In genomic region chr16:3197694-3198333, GRCh38 we compare ENCODE assay signal across 13 cellular contexts. TPM values are rescaled to one million over a fixed set of nuclear protein-coding genes. Genes with fewer than 3 reads are reported as not detected.
"Had no signal": no experiment of that assay in that cellular context is flagged by ENCODE, and none has a peak within 500 bp of the region (broad histone marks: within the 10 kb centered on the region; RNA-seq: fewer than 3 reads in every experiment).

No MANE protein-coding gene starts in this region.

RNA-seq across cellular contexts. Expression of gene OR1F1, which starts 9.8 kb away (rescaled TPM):
- total RNA-seq: activated B cell treated with CpG ODN at 0.5 μM for 24 hours; activated CD4-positive, alpha-beta memory T cell treated with anti-CD3 and anti-CD28 coated beads for 36 hours; activated CD4-positive, alpha-beta memory T cell treated with anti-CD3 and anti-CD28 coated beads, Interleukin-2, amount 10 ng/mL, durations not matched to agents 7 days and 5 days; activated CD4-positive, alpha-beta T cell treated with anti-CD3 and anti-CD28 coated beads for 36 hours; activated CD4-positive, alpha-beta T cell treated with anti-CD3 and anti-CD28 coated beads, Interleukin-2, amount 10 ng/mL, durations not matched to agents 24 days and 14 days; activated CD4-positive, alpha-beta T cell treated with anti-CD3 and anti-CD28 coated beads, Interleukin-2, amount 10 ng/mL, durations not matched to agents 7 days and 5 days; activated CD8-positive, alpha-beta memory T cell treated with anti-CD3 and anti-CD28 coated beads for 36 hours; activated CD8-positive, alpha-beta memory T cell treated with anti-CD3 and anti-CD28 coated beads, Interleukin-2, amount 10 ng/mL, durations not matched to agents 7 days and 5 days; activated CD8-positive, alpha-beta T cell treated with anti-CD3 and anti-CD28 coated beads for 36 hours; activated CD8-positive, alpha-beta T cell treated with anti-CD3 and anti-CD28 coated beads, Interleukin-2, amount 10 ng/mL, durations not matched to agents 7 days and 5 days; activated T-cell treated with anti-CD3 and anti-CD28 coated beads, Interleukin-2, amount 50 U/mL, for 4 hours; T-helper 17 cell; T-helper 2 cell treated with Interferon-gamma antibody and Interleukin-4, amounts not matched to agents 100 ng/mL and 5 ng/mL, for 36 hours had no signal

RNA-seq across cellular contexts. Expression of gene MEFV, which starts 58.6 kb away (rescaled TPM):
- total RNA-seq: activated B cell treated with CpG ODN at 0.5 μM for 24 hours; activated CD4-positive, alpha-beta T cell treated with anti-CD3 and anti-CD28 coated beads, Interleukin-2, amount 10 ng/mL, durations not matched to agents 24 days and 14 days; activated CD8-positive, alpha-beta T cell treated with anti-CD3 and anti-CD28 coated beads for 36 hours had no signal
